In the genomic region with DNA sequence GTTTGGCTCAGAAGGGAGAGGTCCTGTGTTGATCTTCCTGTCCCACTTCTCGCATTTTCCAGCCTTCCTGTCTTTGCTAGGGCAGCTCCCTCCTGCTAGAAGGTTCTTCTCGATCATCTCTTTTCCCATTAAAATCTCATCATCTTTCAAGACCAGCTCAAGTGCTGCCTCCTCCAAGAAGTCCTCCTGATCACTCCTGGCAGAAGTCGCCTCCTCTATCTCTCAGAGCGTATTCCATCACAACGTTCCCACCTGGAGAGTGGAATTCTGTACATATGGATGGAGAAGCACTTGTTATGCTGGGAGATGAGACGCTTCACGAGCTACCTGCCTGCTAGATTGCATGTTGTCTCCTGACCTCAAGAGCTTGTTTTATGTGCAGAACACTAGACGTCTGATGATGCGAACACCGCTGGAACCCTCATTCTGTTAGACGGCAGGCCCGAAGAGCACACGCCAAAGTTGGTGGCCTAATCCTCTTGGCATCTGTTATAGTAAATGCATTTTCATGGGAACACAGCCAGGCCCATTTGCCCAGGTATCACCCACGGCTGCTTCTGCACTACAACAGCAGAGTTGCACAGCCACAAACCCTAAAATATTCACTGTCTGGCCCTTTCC, we compare ENCODE assay signal across 16 cellular contexts.
DNase-seq lines count a peak whose midpoint lies in the region; ATAC-seq and TF ChIP-seq lines count a peak whose summit lies in the region.
"Had no signal": no experiment of that assay in that cellular context is flagged by ENCODE, and none has a peak within 500 bp of the region (broad histone marks: within the 10 kb centered on the region; RNA-seq: fewer than 3 reads in every experiment).

No MANE protein-coding gene starts in this region.

- H3K27me3 Mint-ChIP-seq in MCF 10A (ENCODE audit: insufficient read depth, unreplicated experiment) (no peaks in the 10 kb centered on the region), nephron (ENCODE audit: low read depth) (peaks cover 17% of the 10 kb centered on the region)
- H3K27me3 Mint-ChIP-seq: activated CD8-positive, alpha-beta T cell treated with anti-CD3 and anti-CD28 coated beads for 36 hours had no signal

- intact Hi-C loops in left cardiac atrium (cut with DNase I) (no loop called here), cardiac septum (cut with DNase I) (no loop called here), MCF 10A (cut with micrococcal nuclease) (loop anchor here (1.0 kb wide), 1 partner anchor 68 kb away; the partner anchor contains the start of gene INSIG1)

- POLR2A ChIA-PET in MCF 10A (lab: Yijun Ruan, JAX) = interaction anchor here (0.8 to 2.0 kb wide), 5 partner anchors 10 to 69 kb away, joined by 3 to 16 read pairs (median 12); partner anchors contain the start of gene INSIG1
- POLR2A ChIA-PET in GM10248 (lab: Yijun Ruan, JAX) = no interaction called here

- ATAC-seq in left cardiac atrium = no peak
- ATAC-seq: activated CD8-positive, alpha-beta T cell treated with anti-CD3 and anti-CD28 coated beads for 36 hours; activated T-helper 17 cell treated with anti-CD3 and anti-CD28 coated beads, Interleukin-2, amount 50 U/mL, for 72 hours; stimulated activated naive CD8-positive, alpha-beta T cell treated with anti-CD3 and anti-CD28 coated beads, Interleukin-15, amount 100 ng/mL, for 72 hours had no signal

- DNase-seq in left cardiac atrium (peak; percentile 7), cardiac septum (ENCODE audit: low spot score) (no peak), MCF 10A (ENCODE audit: unreplicated experiment) (no peak), germinal center (ENCODE audit: low spot score) (no peak), UCSD-AML1 (lab: John Stamatoyannopoulos, UW; ENCODE audit: unreplicated experiment) (no peak), NCI-H1092 treated with DMSO at 0.1 percent for 48 hours (lab: John Stamatoyannopoulos, UW) (no peak), GM10248 (ENCODE audit: extremely low spot score) (no peak)
- DNase-seq: activated CD8-positive, alpha-beta T cell treated with anti-CD3 and anti-CD28 coated beads for 36 hours; esophagus squamous epithelium; KBM-7; lower lobe of right lung; NCI-H526 treated with DMSO at 0.1 percent for 48 hours; stimulated activated naive CD8-positive, alpha-beta T cell treated with anti-CD3 and anti-CD28 coated beads, Interleukin-15, amount 100 ng/mL, for 72 hours had no signal

- H3K4me1 Mint-ChIP-seq in MCF 10A (ENCODE audit: insufficient read depth, unreplicated experiment) (peaks cover 13% of the 10 kb centered on the region), nephron (peaks cover 80% of the 10 kb centered on the region)
- H3K4me1 Mint-ChIP-seq: stimulated activated naive CD8-positive, alpha-beta T cell treated with anti-CD3 and anti-CD28 coated beads, Interleukin-15, amount 100 ng/mL, for 72 hours had no signal

- no peaks in the 10 kb centered on the region for H3K36me3 Mint-ChIP-seq in MCF 10A (ENCODE audit: insufficient read depth, unreplicated experiment)
- no peaks in the 10 kb centered on the region for H3K36me3 Mint-ChIP-seq in nephron (ENCODE audit: low read depth)

- CTCF ChIA-PET in MCF 10A (lab: Yijun Ruan, JAX) (interaction anchor here (0.5 to 1.9 kb wide), 5 partner anchors 11 to 115 kb away, joined by 4 to 7 read pairs (median 4); no protein-coding TSS in a partner anchor), GM10248 (lab: Yijun Ruan, JAX) (interaction anchor here (1.1 kb wide), 1 partner anchor 11 kb away, joined by 4 read pairs; no protein-coding TSS in a partner anchor)

- BruUV-seq in MCF 10A (replicated peaks; lab: Mats Ljungman, UMichigan) = no TSS peak

- H3K4me3 Mint-ChIP-seq in MCF 10A (ENCODE audit: unreplicated experiment) (peak overlapping the region; percentile 39), nephron (peak overlapping the region in 1 of 3 experiments; percentile 11)
- H3K4me3 Mint-ChIP-seq: activated CD8-positive, alpha-beta T cell treated with anti-CD3 and anti-CD28 coated beads for 36 hours; activated T-helper 17 cell treated with anti-CD3 and anti-CD28 coated beads, Interleukin-2, amount 50 U/mL, for 72 hours; neural crest cell; stimulated activated naive CD8-positive, alpha-beta T cell treated with anti-CD3 and anti-CD28 coated beads, Interleukin-15, amount 100 ng/mL, for 72 hours had no signal

- H3K9me3 Mint-ChIP-seq in MCF 10A (ENCODE audit: unreplicated experiment) (no peaks in the 10 kb centered on the region), nephron (no peaks in the 10 kb centered on the region)
- H3K9me3 Mint-ChIP-seq: activated CD8-positive, alpha-beta T cell treated with anti-CD3 and anti-CD28 coated beads for 36 hours; activated T-helper 17 cell treated with anti-CD3 and anti-CD28 coated beads, Interleukin-2, amount 50 U/mL, for 72 hours; neural crest cell; stimulated activated naive CD8-positive, alpha-beta T cell treated with anti-CD3 and anti-CD28 coated beads, Interleukin-15, amount 100 ng/mL, for 72 hours had no signal

- H3K27ac Mint-ChIP-seq in MCF 10A (ENCODE audit: low read depth, unreplicated experiment) = peak overlapping the region; percentile 87
- H3K27ac Mint-ChIP-seq in nephron = peak overlapping the region; percentile 30 to 93 (median 62)
- H3K27ac Mint-ChIP-seq: activated CD8-positive, alpha-beta T cell treated with anti-CD3 and anti-CD28 coated beads for 36 hours had no signal

- no peak for TF ChIP-seq CTCF in MCF 10A (IDR thresholded peaks at IDR 0.05; ENCODE audit: unreplicated experiment)
- no peak for TF ChIP-seq CTCF in nephron (IDR thresholded peaks at IDR 0.05; ENCODE audit: unreplicated experiment in 3 of 3)
- TF ChIP-seq CTCF in GM10248 (IDR thresholded peaks at IDR 0.05; ENCODE audit: control extremely low read depth, extremely low read depth, low read depth, missing control alignments) = no peak
